Comparison of ENCODE assay signal across 8 cellular contexts in the genomic region with DNA sequence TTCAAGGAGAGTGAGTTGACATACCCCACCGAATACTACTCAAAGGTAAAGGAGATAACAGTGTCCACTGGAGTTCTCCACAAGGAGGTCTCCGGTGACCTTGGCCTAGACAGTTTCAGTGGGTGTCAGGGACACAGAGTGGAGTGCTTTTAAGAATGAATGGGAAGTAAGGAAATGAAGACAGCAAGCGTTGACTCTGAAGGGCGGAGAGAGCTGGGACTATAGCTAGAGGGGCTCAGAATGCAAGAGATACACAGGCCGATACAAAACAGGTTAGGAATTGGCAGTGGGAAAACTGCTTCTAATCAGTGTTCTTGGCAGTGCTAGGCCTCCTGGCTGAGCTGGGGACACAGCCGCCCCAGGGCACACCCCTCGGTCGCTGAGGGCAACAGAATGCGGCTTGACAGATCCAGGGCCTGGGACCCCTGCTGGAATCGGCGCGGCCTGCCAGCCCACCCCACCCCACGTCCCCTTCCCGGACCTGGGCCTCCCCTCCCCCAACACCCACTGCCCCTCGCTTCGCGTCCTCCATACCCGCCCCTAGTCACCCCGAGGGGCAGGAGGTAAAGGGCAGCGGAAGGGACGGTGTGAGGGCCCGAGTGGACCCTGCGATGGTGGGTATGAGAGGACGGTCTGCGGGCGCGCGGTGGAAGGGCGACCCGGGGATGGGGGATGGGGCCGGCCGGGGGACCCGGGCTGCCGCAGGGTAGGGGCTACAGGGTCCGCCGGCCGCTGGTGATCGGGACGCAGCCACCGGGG. TPM values are rescaled to one million over a fixed set of nuclear protein-coding genes. Genes with fewer than 3 reads are reported as not detected.
DNase-seq lines count a peak whose midpoint lies in the region; ATAC-seq, FAIRE-seq and TF ChIP-seq lines count a peak whose summit lies in the region.

No MANE protein-coding gene starts in this region.

- H3K36me3 ChIP-seq in A673 (ENCODE audit: insufficient read depth, low read length, poor library complexity, severe bottlenecking) = no peaks in the 10 kb centered on the region
- H3K36me3 ChIP-seq in keratinocyte (ENCODE audit: control insufficient read depth in 2 of 2, extremely low read depth in 1 of 2, insufficient read depth in 2 of 2, low read length in 2 of 2) = no peaks in the 10 kb centered on the region
- H3K36me3 ChIP-seq in testis (ENCODE audit: low read depth, missing control alignments) = no peaks in the 10 kb centered on the region

- H3K27ac Mint-ChIP-seq in activated CD8-positive, alpha-beta T cell treated with anti-CD3 and anti-CD28 coated beads, Interleukin-2, amount 10 ng/mL, durations not matched to agents 7 days and 5 days = no peak overlapping the region

- peaks cover 18% of the 10 kb centered on the region for H3K27me3 Mint-ChIP-seq in activated CD8-positive, alpha-beta T cell treated with anti-CD3 and anti-CD28 coated beads, Interleukin-2, amount 10 ng/mL, durations not matched to agents 7 days and 5 days (ENCODE audit: low read depth)

- no peaks in the 10 kb centered on the region for H3K27me3 ChIP-seq in A673 (replicated peaks; ENCODE audit: insufficient read depth, low read depth, low read length, poor library complexity)
- H3K27me3 ChIP-seq in keratinocyte (ENCODE audit: control insufficient read depth, extremely low read depth, insufficient read depth, low read length) = peaks cover 12% of the 10 kb centered on the region
- H3K27me3 ChIP-seq in testis = no peaks in the 10 kb centered on the region

- no peak for TF ChIP-seq CTCF in A673 (conservative IDR thresholded peaks at IDR 0.05; ENCODE audit: low read depth, low read length)
- TF ChIP-seq CTCF in keratinocyte (optimal IDR thresholded peaks at IDR 0.05 in 1 of 3, IDR thresholded peaks at IDR 0.05 in 1 of 3, conservative IDR thresholded peaks at IDR 0.05 in 1 of 3; ENCODE audit: extremely low read depth in 1 of 3, insufficient read depth in 2 of 3, low read length in 3 of 3) = no peak
- TF ChIP-seq CTCF in testis (IDR thresholded peaks at IDR 0.05) = no peak

- no peaks in the 10 kb centered on the region for H3K9me3 Mint-ChIP-seq in activated CD8-positive, alpha-beta T cell treated with anti-CD3 and anti-CD28 coated beads, Interleukin-2, amount 10 ng/mL, durations not matched to agents 7 days and 5 days (ENCODE audit: insufficient read depth)

- intact Hi-C loops in A673 (cut with micrococcal nuclease; ENCODE audit: unreplicated experiment) (loop anchor here (2.0 kb wide), 1 partner anchor 20 kb away; no protein-coding TSS in a partner anchor), testis (cut with DNase I; ENCODE audit: low total_unique reads) (no loop called here), posterior vena cava (cut with DNase I) (no loop called here)

- no peak for TF ChIP-seq POLR2A in testis (IDR thresholded peaks at IDR 0.05)

- DNase-seq in A673 (ENCODE audit: low spot score) (no peak), keratinocyte (ENCODE audit: low read depth, low spot score) (no peak), testis (peak; percentile 40), NCI-H2029 treated with DMSO at 0.1 percent for 48 hours (lab: John Stamatoyannopoulos, UW) (no peak), posterior vena cava (ENCODE audit: low spot score) (no peak)
- no peak for DNase-seq in activated CD8-positive, alpha-beta T cell treated with anti-CD3 and anti-CD28 coated beads, Interleukin-2, amount 10 ng/mL, durations not matched to agents 7 days and 5 days

- peak overlapping the region; percentile 56 for H3K9ac ChIP-seq in keratinocyte (ENCODE audit: control insufficient read depth, extremely low read depth, insufficient read depth, low read length)

- H2AFZ ChIP-seq in keratinocyte (ENCODE audit: control insufficient read depth, low read length) = peak overlapping the region; percentile 40

- peak; percentile 4 for ATAC-seq in GM19023 (IDR thresholded peaks at IDR 0.05; ENCODE audit: unreplicated experiment)
- ATAC-seq in activated CD8-positive, alpha-beta T cell treated with anti-CD3 and anti-CD28 coated beads, Interleukin-2, amount 10 ng/mL, durations not matched to agents 7 days and 5 days = peak; percentile 23
- ATAC-seq in HG02970 (IDR thresholded peaks at IDR 0.05; ENCODE audit: low FRiP score, unreplicated experiment) = no peak

- peak overlapping the region; percentile 90 for H3K27ac ChIP-seq in A673 (ENCODE audit: low read depth, low read length, poor library complexity, severe bottlenecking)
- H3K27ac ChIP-seq in keratinocyte (ENCODE audit: control insufficient read depth, insufficient read depth, low read length) = no peak overlapping the region
- peak overlapping the region; percentile 75 to 92 for H3K27ac ChIP-seq in testis

- POLR2A ChIA-PET in A673 (lab: Charles Lee; ENCODE audit: low non-redundant PET) = interaction anchor here (0.5 kb wide), 1 partner anchor 46 kb away, joined by 6 read pairs; no protein-coding TSS in a partner anchor
- POLR2A ChIA-PET in activated CD8-positive, alpha-beta T cell treated with anti-CD3 and anti-CD28 coated beads, Interleukin-2, amount 10 ng/mL, durations not matched to agents 7 days and 5 days (lab: Charles Lee) = interaction anchor here (0.7 to 4.3 kb wide), 5 partner anchors 10 to 40 kb away, joined by 3 to 27 read pairs (median 7); a partner anchor contains a TSS

- no peaks in the 10 kb centered on the region for H3K79me2 ChIP-seq in keratinocyte (ENCODE audit: control insufficient read depth, insufficient read depth, low read length)

- H3K36me3 Mint-ChIP-seq in activated CD8-positive, alpha-beta T cell treated with anti-CD3 and anti-CD28 coated beads, Interleukin-2, amount 10 ng/mL, durations not matched to agents 7 days and 5 days (ENCODE audit: low read depth) = no peaks in the 10 kb centered on the region

- H3K4me1 Mint-ChIP-seq in activated CD8-positive, alpha-beta T cell treated with anti-CD3 and anti-CD28 coated beads, Interleukin-2, amount 10 ng/mL, durations not matched to agents 7 days and 5 days (ENCODE audit: low read depth) = peaks cover 5% of the 10 kb centered on the region

- 2 to 4% methylated on average over 21 to 39 of the region's 40 CpGs for WGBS in testis, 2 donors

- BruUV-seq in A673 (replicated peaks; lab: Mats Ljungman, UMichigan) = no TSS peak

- peak overlapping the region; percentile 24 for H3K4me3 Mint-ChIP-seq in activated CD8-positive, alpha-beta T cell treated with anti-CD3 and anti-CD28 coated beads, Interleukin-2, amount 10 ng/mL, durations not matched to agents 7 days and 5 days

- H3K4me1 ChIP-seq in A673 (ENCODE audit: insufficient read depth, low read length, poor library complexity, severe bottlenecking) (peaks cover 13% of the 10 kb centered on the region), keratinocyte (ENCODE audit: control insufficient read depth, extremely low read depth, insufficient read depth, low read length) (peaks cover 7% of the 10 kb centered on the region), testis (peaks cover 7% of the 10 kb centered on the region)

- H3K4me2 ChIP-seq in keratinocyte (ENCODE audit: control insufficient read depth, extremely low read depth, insufficient read depth, low read depth, low read length) = peak overlapping the region; percentile 90

- H3K9me3 ChIP-seq in A673 (ENCODE audit: low read depth, low read length, poor library complexity, severe bottlenecking) = no peaks in the 10 kb centered on the region
- H3K9me3 ChIP-seq in keratinocyte (ENCODE audit: control insufficient read depth, low read depth, low read length) = no peaks in the 10 kb centered on the region
- no peaks in the 10 kb centered on the region for H3K9me3 ChIP-seq in testis

- no peak for FAIRE-seq in keratinocyte (lab: Jason Lieb, UNC)

- H4K20me1 ChIP-seq in keratinocyte (ENCODE audit: control insufficient read depth, extremely low read depth, insufficient read depth, low read length) = no peaks in the 10 kb centered on the region

- CTCF ChIA-PET in A673 (lab: Charles Lee) = no interaction called here
- CTCF ChIA-PET in activated CD8-positive, alpha-beta T cell treated with anti-CD3 and anti-CD28 coated beads, Interleukin-2, amount 10 ng/mL, durations not matched to agents 7 days and 5 days (lab: Charles Lee) = interaction anchor here (0.9 to 4.8 kb wide), 9 partner anchors 9 to 43 kb away, joined by 3 to 35 read pairs (median 5); a partner anchor contains a TSS

- dilution Hi-C loops in keratinocyte (cut with MboI; ENCODE audit: extremely low pct_ligation_motif_present, low sequenced_read_pairs) = no loop called here

- H3K4me3 ChIP-seq in A673 (ENCODE audit: low read depth, low read length, poor library complexity, severe bottlenecking) = peak overlapping the region; percentile 87
- H3K4me3 ChIP-seq in keratinocyte (ENCODE audit: control insufficient read depth in 2 of 3, extremely low read depth in 1 of 3, insufficient read depth in 2 of 3, low read depth in 1 of 3, low read length in 3 of 3) = peak overlapping the region; percentile 56 to 74 (median 68)
- H3K4me3 ChIP-seq in testis = peak overlapping the region; percentile 91 to 94

- H3K9me1 ChIP-seq in keratinocyte (ENCODE audit: control insufficient read depth, extremely low read depth, insufficient read depth, low read length) = no peaks in the 10 kb centered on the region

RNA-seq across cellular contexts. Expression of a gene that starts 0.5 kb away (rescaled TPM):
- 81.1 and 83.8 TPM in 2 replicates for total RNA-seq in A673 (2021)
- total RNA-seq in activated CD8-positive, alpha-beta T cell treated with anti-CD3 and anti-CD28 coated beads, Interleukin-2, amount 10 ng/mL, durations not matched to agents 7 days and 5 days = 10 to 100 TPM; 51.7 to 52.4 TPM
- polyA plus RNA-seq in keratinocyte = 3.7 to 7.4 TPM (median 5.0 TPM) in 3 replicates
- 0.75 TPM for polyA plus RNA-seq in keratinocyte (2011; ENCODE audit: low read depth)
- polyA plus RNA-seq in keratinocyte (2011; cell fraction: cytosol; rRNA removed) = 4.7 and 7.0 TPM in 2 replicates
- 5.7 and 8.0 TPM in 2 replicates for polyA plus RNA-seq in keratinocyte (2011; cell fraction: nucleus; rRNA removed)
- polyA plus RNA-seq in keratinocyte (2012; ENCODE audit: low replicate concordance) = 1.2 and 7.0 TPM in 2 replicates
- polyA minus RNA-seq in keratinocyte = 6.0 to 12.8 TPM (median 9.2 TPM) in 3 replicates
- polyA minus RNA-seq in keratinocyte (2011; cell fraction: cytosol; rRNA and poly(A)+ RNA removed) = 7.1 TPM
- polyA minus RNA-seq in keratinocyte (2011; cell fraction: nucleus; rRNA and poly(A)+ RNA removed) = 3.7 and 4.6 TPM in 2 replicates
- total RNA-seq in testis = 10 to 100 TPM; 42.6 to 57.3 TPM
- 43.7 TPM for polyA plus RNA-seq in testis (ENCODE audit: insufficient read depth, low read depth, low replicate concordance)
- total RNA-seq in posterior vena cava = 10 to 100 TPM; 43.6 to 65.3 TPM

RNA-seq across cellular contexts. Expression of a gene that starts 22.4 kb away (rescaled TPM):
- 4.4 and 4.5 TPM in 2 replicates for total RNA-seq in A673 (2021)
- not detected for total RNA-seq in activated CD8-positive, alpha-beta T cell treated with anti-CD3 and anti-CD28 coated beads, Interleukin-2, amount 10 ng/mL, durations not matched to agents 7 days and 5 days
- polyA plus RNA-seq in keratinocyte = 0.35 to 1.5 TPM (median 0.76 TPM) in 3 replicates
- polyA plus RNA-seq in keratinocyte (2011; ENCODE audit: low read depth) = 0.26 TPM
- 0.08 and 0.13 TPM in 2 replicates for polyA plus RNA-seq in keratinocyte (2011; cell fraction: cytosol; rRNA removed)
- 7.6 and 11.3 TPM in 2 replicates for polyA plus RNA-seq in keratinocyte (2011; cell fraction: nucleus; rRNA removed)
- 0.10 and 1.4 TPM in 2 replicates for polyA plus RNA-seq in keratinocyte (2012; ENCODE audit: low replicate concordance)
- polyA minus RNA-seq in keratinocyte = 2.3 to 2.8 TPM in 2 of 3 replicates, not detected in the other
- not detected for polyA minus RNA-seq in keratinocyte (2011; cell fraction: cytosol; rRNA and poly(A)+ RNA removed)
- 3.0 and 9.7 TPM in 2 replicates for polyA minus RNA-seq in keratinocyte (2011; cell fraction: nucleus; rRNA and poly(A)+ RNA removed)
- 1 to 10 TPM; 2.7 to 4.2 TPM for total RNA-seq in testis
- 3.1 TPM for polyA plus RNA-seq in testis (ENCODE audit: insufficient read depth, low read depth, low replicate concordance)
- total RNA-seq in posterior vena cava = 1 to 10 TPM; 1.2 to 1.7 TPM

RNA-seq across cellular contexts. Expression of a gene that starts 28.1 kb away (rescaled TPM):
- total RNA-seq in A673 (2021) (126 and 176 TPM in 2 replicates), testis (10 to 100 TPM; 30.4 to 41.2 TPM), posterior vena cava (10 to 100 TPM; 35.4 to 51.6 TPM)
- total RNA-seq in activated CD8-positive, alpha-beta T cell treated with anti-CD3 and anti-CD28 coated beads, Interleukin-2, amount 10 ng/mL, durations not matched to agents 7 days and 5 days = 10 to 100 TPM; 35.5 to 37.1 TPM
- polyA plus RNA-seq in keratinocyte (7.3 to 12.6 TPM (median 8.0 TPM) in 3 replicates), testis (ENCODE audit: insufficient read depth, low read depth, low replicate concordance) (27.4 TPM)
- polyA plus RNA-seq in keratinocyte (2011; ENCODE audit: low read depth) = 11.0 TPM
- polyA plus RNA-seq in keratinocyte (2011; cell fraction: cytosol; rRNA removed) = 6.9 and 7.5 TPM in 2 replicates
- 17.9 and 18.9 TPM in 2 replicates for polyA plus RNA-seq in keratinocyte (2011; cell fraction: nucleus; rRNA removed)
- 12.0 and 33.7 TPM in 2 replicates for polyA plus RNA-seq in keratinocyte (2012; ENCODE audit: low replicate concordance)
- polyA minus RNA-seq in keratinocyte = 8.1 to 21.8 TPM (median 9.0 TPM) in 3 replicates
- 14.6 TPM for polyA minus RNA-seq in keratinocyte (2011; cell fraction: cytosol; rRNA and poly(A)+ RNA removed)
- 10.7 and 12.0 TPM in 2 replicates for polyA minus RNA-seq in keratinocyte (2011; cell fraction: nucleus; rRNA and poly(A)+ RNA removed)

RNA-seq across cellular contexts. Expression of a gene that starts 55.4 kb away (rescaled TPM):
- total RNA-seq in A673 (2021) (34.2 and 37.1 TPM in 2 replicates), testis (10 to 100 TPM; 29.4 TPM), posterior vena cava (10 to 100 TPM; 22.0 to 23.2 TPM)
- total RNA-seq in activated CD8-positive, alpha-beta T cell treated with anti-CD3 and anti-CD28 coated beads, Interleukin-2, amount 10 ng/mL, durations not matched to agents 7 days and 5 days = 1 to 10 TPM; 5.7 to 7.5 TPM
- polyA plus RNA-seq in keratinocyte (9.7 to 12.6 TPM (median 10.3 TPM) in 3 replicates), testis (ENCODE audit: insufficient read depth, low read depth, low replicate concordance) (15.0 TPM)
- polyA plus RNA-seq in keratinocyte (2011; ENCODE audit: low read depth) = 6.2 TPM
- 2.6 and 4.7 TPM in 2 replicates for polyA plus RNA-seq in keratinocyte (2011; cell fraction: cytosol; rRNA removed)
- polyA plus RNA-seq in keratinocyte (2011; cell fraction: nucleus; rRNA removed) = 41.9 and 48.6 TPM in 2 replicates
- 9.7 and 10.4 TPM in 2 replicates for polyA plus RNA-seq in keratinocyte (2012; ENCODE audit: low replicate concordance)
- 9.5 to 14.6 TPM (median 10.5 TPM) in 3 replicates for polyA minus RNA-seq in keratinocyte
- polyA minus RNA-seq in keratinocyte (2011; cell fraction: cytosol; rRNA and poly(A)+ RNA removed) = 19.6 TPM
- 21.0 and 21.7 TPM in 2 replicates for polyA minus RNA-seq in keratinocyte (2011; cell fraction: nucleus; rRNA and poly(A)+ RNA removed)
